17 cellular contexts compared by ENCODE assay signal in genomic region chr6:50922579-50923525, GRCh38.
"Had no signal": no experiment of that assay in that cellular context is flagged by ENCODE, and none has a peak within 500 bp of the region (broad histone marks: within the 10 kb centered on the region; RNA-seq: fewer than 3 reads in every experiment).

No MANE protein-coding gene starts in this region.

- ATAC-seq: activated naive CD4-positive, alpha-beta T cell treated with anti-CD3 and anti-CD28 coated beads, Interleukin-2, amount 50 U/mL, for 72 hours; left cardiac atrium; lower lobe of right lung; right cardiac atrium; stimulated activated effector memory CD8-positive, alpha-beta T cell treated with anti-CD3 and anti-CD28 coated beads, Interleukin-12 subunit alpha, Interleukin-12 subunit beta, amount 100 ng/mL, for 72 hours; WTC11 had no signal

- H3K36me3 Mint-ChIP-seq: neural progenitor cell; stimulated activated effector memory CD8-positive, alpha-beta T cell treated with anti-CD3 and anti-CD28 coated beads, Interleukin-12 subunit alpha, Interleukin-12 subunit beta, amount 100 ng/mL, for 72 hours had no signal

- H3K4me3 ChIP-seq: colonic mucosa, lower lobe of right lung, neural progenitor cell, smooth muscle cell had no signal

- H3K4me1 Mint-ChIP-seq: activated CD4-positive, alpha-beta T cell treated with anti-CD3 and anti-CD28 coated beads, Interleukin-2, amount 10 ng/mL, durations not matched to agents 24 days and 14 days; immature natural killer cell; neural progenitor cell; stimulated activated effector memory CD8-positive, alpha-beta T cell treated with anti-CD3 and anti-CD28 coated beads, Interleukin-12 subunit alpha, Interleukin-12 subunit beta, amount 100 ng/mL, for 72 hours had no signal

- H3K4me3 Mint-ChIP-seq: activated CD4-positive, alpha-beta T cell treated with anti-CD3 and anti-CD28 coated beads, Interleukin-2, amount 10 ng/mL, durations not matched to agents 24 days and 14 days; immature natural killer cell; neural progenitor cell; stimulated activated effector memory CD8-positive, alpha-beta T cell treated with anti-CD3 and anti-CD28 coated beads, Interleukin-12 subunit alpha, Interleukin-12 subunit beta, amount 100 ng/mL, for 72 hours; WTC11 had no signal

- H3K27ac Mint-ChIP-seq: activated CD4-positive, alpha-beta T cell treated with anti-CD3 and anti-CD28 coated beads, Interleukin-2, amount 10 ng/mL, durations not matched to agents 24 days and 14 days; activated naive CD4-positive, alpha-beta T cell treated with anti-CD3 and anti-CD28 coated beads, Interleukin-2, amount 50 U/mL, for 72 hours; activated T-helper 2 cell treated with anti-CD3 and anti-CD28 coated beads, Interferon-gamma antibody, Interleukin-2, Interleukin-4, amounts not matched to agents 10 μg/mL and 5 μg/mL and 100 μg/mL, durations not matched to agents 14 hours and 24 hours and 36 hours; immature natural killer cell; neural progenitor cell; stimulated activated effector memory CD8-positive, alpha-beta T cell treated with anti-CD3 and anti-CD28 coated beads, Interleukin-12 subunit alpha, Interleukin-12 subunit beta, amount 100 ng/mL, for 72 hours; WTC11 had no signal

- DNase-seq: activated CD4-positive, alpha-beta T cell treated with anti-CD3 and anti-CD28 coated beads, Interleukin-2, amount 10 ng/mL, durations not matched to agents 24 days and 14 days; colonic mucosa; effector CD8-positive, alpha-beta T cell; erythroblast; immature natural killer cell; left cardiac atrium; lower lobe of right lung; midbrain; posterior cingulate gyrus; right cardiac atrium; trophoblast cell had no signal

- H3K27me3 Mint-ChIP-seq: activated CD4-positive, alpha-beta T cell treated with anti-CD3 and anti-CD28 coated beads, Interleukin-2, amount 10 ng/mL, durations not matched to agents 24 days and 14 days had no signal
